Comparison of ENCODE assay signal across 9 cellular contexts in the genomic region with DNA sequence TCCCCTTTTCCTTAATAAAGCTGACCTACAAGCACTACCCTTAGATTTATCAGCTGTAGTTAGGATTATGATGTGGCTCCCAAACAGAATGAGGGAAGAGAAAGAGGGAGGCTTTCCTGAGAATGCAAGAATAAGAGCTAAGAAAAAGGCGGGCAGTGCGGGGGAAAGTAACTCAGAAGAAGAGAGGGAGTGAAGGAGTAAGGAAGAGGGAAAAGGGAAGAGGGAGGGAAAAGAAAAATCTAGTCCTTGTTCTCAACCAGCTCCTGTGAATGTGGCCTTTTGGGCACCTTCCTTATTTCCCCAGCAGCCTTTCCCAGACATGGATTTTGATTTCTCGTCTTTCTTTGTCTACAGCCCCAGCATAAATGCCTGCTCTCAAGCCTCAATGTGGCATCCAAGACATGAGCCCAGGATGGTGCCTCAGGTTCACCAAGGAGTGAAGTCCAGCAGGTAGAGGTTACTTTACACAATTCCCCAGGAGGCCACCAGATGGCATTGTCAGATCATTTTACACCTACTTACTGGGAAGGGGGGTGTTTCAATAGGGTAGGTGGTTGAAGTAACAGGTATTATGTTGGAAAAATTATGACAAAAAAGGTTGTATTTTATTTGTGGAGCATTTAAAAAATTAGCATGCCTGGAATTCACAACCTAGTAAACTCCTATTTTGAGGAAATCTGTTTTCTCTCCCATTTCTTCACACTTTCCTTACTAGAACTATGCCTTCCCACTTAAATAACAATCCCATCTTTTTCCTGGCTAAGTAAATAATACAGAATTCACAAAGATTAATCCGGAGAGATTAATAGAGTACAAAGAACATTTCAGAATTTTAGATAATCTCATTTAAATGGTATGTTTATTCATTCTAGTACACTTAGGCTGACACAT.
DNase-seq lines count a peak whose midpoint lies in the region; ATAC-seq and TF ChIP-seq lines count a peak whose summit lies in the region.
"Had no signal": no experiment of that assay in that cellular context is flagged by ENCODE, and none has a peak within 500 bp of the region (broad histone marks: within the 10 kb centered on the region; RNA-seq: fewer than 3 reads in every experiment).

No MANE protein-coding gene starts in this region.

- TF ChIP-seq CTCF in BJ (IDR thresholded peaks at IDR 0.05; ENCODE audit: insufficient read depth, low read depth, low read length) (peak; percentile 75), lung (IDR thresholded peaks at IDR 0.05; ENCODE audit: control extremely low read depth, extremely low read depth) (peak; percentile 43)

- POLR2A ChIA-PET in BJ (lab: Charles Lee) = no interaction called here

- H3K4me3 ChIP-seq in BJ (ENCODE audit: low read depth, low read length) = no peak overlapping the region
- H3K4me3 ChIP-seq in lung = no peak overlapping the region
- H3K4me3 ChIP-seq: SK-N-MC had no signal

- ATAC-seq in GM18519 (IDR thresholded peaks at IDR 0.05; ENCODE audit: low FRiP score, unreplicated experiment) (peak; percentile 65), HG03469 (IDR thresholded peaks at IDR 0.05; ENCODE audit: unreplicated experiment) (peak; percentile 46), lung (ENCODE audit: insufficient read depth, low FRiP score) (peak; percentile 79)
- ATAC-seq in stimulated activated naive B cell treated with anti-CD40 and anti-IgM and Interleukin-4, amounts not matched to agents 10 μg/mL and 1 μg/mL and 100 μg/mL, for 72 hours (replicated peaks) = peak; percentile 81 to 89

- H3K36me3 ChIP-seq in BJ (ENCODE audit: control insufficient read depth, insufficient read depth, low read length) (no peaks in the 10 kb centered on the region), lung (ENCODE audit: control insufficient read depth in 2 of 2, insufficient read depth in 2 of 2, low read length in 2 of 2) (no peaks in the 10 kb centered on the region)

- no peaks in the 10 kb centered on the region for H3K9me3 Mint-ChIP-seq in stimulated activated naive B cell treated with anti-CD40 and anti-IgM and Interleukin-4, amounts not matched to agents 10 μg/mL and 1 μg/mL and 100 μg/mL, for 72 hours

- peaks cover 0 to 2% of the 10 kb centered on the region in 2 donors for H3K4me1 ChIP-seq in lung (ENCODE audit: control insufficient read depth in 2 of 2, insufficient read depth in 2 of 2, low read length in 2 of 2)

- H3K4me1 Mint-ChIP-seq in stimulated activated naive B cell treated with anti-CD40 and anti-IgM and Interleukin-4, amounts not matched to agents 10 μg/mL and 1 μg/mL and 100 μg/mL, for 72 hours = peaks cover 5 to 7% of the 10 kb centered on the region in 2 donors

- DNase-seq in BJ (ENCODE audit: low read depth) = no peak
- peak; percentile 7 for DNase-seq in T follicular helper cell (ENCODE audit: low read depth)
- peak; percentile 38 for DNase-seq in cerebellar cortex (ENCODE audit: low spot score)
- no peak for DNase-seq in lung (ENCODE audit: low spot score)
- DNase-seq in stimulated activated naive B cell treated with anti-CD40 and anti-IgM and Interleukin-4, amounts not matched to agents 10 μg/mL and 1 μg/mL and 100 μg/mL, for 72 hours = peak; percentile 33
- no peak for DNase-seq in OCI-M2 (lab: John Stamatoyannopoulos, UW; ENCODE audit: unreplicated experiment)

- H3K4me3 Mint-ChIP-seq in stimulated activated naive B cell treated with anti-CD40 and anti-IgM and Interleukin-4, amounts not matched to agents 10 μg/mL and 1 μg/mL and 100 μg/mL, for 72 hours = no peak overlapping the region

- H3K27me3 Mint-ChIP-seq in stimulated activated naive B cell treated with anti-CD40 and anti-IgM and Interleukin-4, amounts not matched to agents 10 μg/mL and 1 μg/mL and 100 μg/mL, for 72 hours = peaks cover 23 to 35% of the 10 kb centered on the region in 2 donors

- H3K27ac Mint-ChIP-seq in stimulated activated naive B cell treated with anti-CD40 and anti-IgM and Interleukin-4, amounts not matched to agents 10 μg/mL and 1 μg/mL and 100 μg/mL, for 72 hours = no peak overlapping the region

- H3K9me3 ChIP-seq in lung (ENCODE audit: control insufficient read depth in 2 of 2, insufficient read depth in 1 of 2, low read length in 1 of 2) = no peaks in the 10 kb centered on the region

- H3K27me3 ChIP-seq in BJ (ENCODE audit: control insufficient read depth, insufficient read depth, low read length) (peaks cover 2% of the 10 kb centered on the region; the same call in 1 of the 2 replicates), lung (ENCODE audit: control insufficient read depth, insufficient read depth) (no peaks in the 10 kb centered on the region)

- CTCF ChIA-PET in BJ (lab: Yijun Ruan, JAX) = interaction anchor here (0.5 to 3.4 kb wide), 20 partner anchors 9 to 1199 kb away, joined by 3 to 29 read pairs (median 4); a partner anchor contains a TSS

- H3K36me3 Mint-ChIP-seq in stimulated activated naive B cell treated with anti-CD40 and anti-IgM and Interleukin-4, amounts not matched to agents 10 μg/mL and 1 μg/mL and 100 μg/mL, for 72 hours = no peaks in the 10 kb centered on the region

- WGBS in lung, 2 donors = 40 to 42% methylated on average over 4 of the region's 4 CpGs

- no peak overlapping the region for H3K27ac ChIP-seq in lung (ENCODE audit: low read depth in 1 of 2, low read length in 1 of 2)
- H3K27ac ChIP-seq: SK-N-MC had no signal

Comparison
In these comparisons a context has a peak if more than half of its experiments do, and no peak if none do; other contexts are left out.
1. DNase-seq: peak in T follicular helper cell (single experiment), cerebellar cortex (single experiment) and stimulated activated naive B cell treated with anti-CD40 and anti-IgM and Interleukin-4, amounts not matched to agents 10 μg/mL and 1 μg/mL and 100 μg/mL, for 72 hours (single experiment); none in BJ (single experiment), lung (single experiment) and OCI-M2 (single experiment).
2. Peak in every context shown above with its lines, with median percentiles within 50 percentile points of each other: ATAC-seq.